Comparison of ENCODE assay signal across 28 cellular contexts in genomic region chr7:40899151-40899550, GRCh38.
A peak's percentile ranks its signal among the peaks of the same experiment; 100 is the strongest.
DNase-seq lines count a peak whose midpoint lies in the region; ATAC-seq and TF ChIP-seq lines count a peak whose summit lies in the region.
"Had no signal": no experiment of that assay in that cellular context is flagged by ENCODE, and none has a peak within 500 bp of the region (broad histone marks: within the 10 kb centered on the region; RNA-seq: fewer than 3 reads in every experiment).

No MANE protein-coding gene starts in this region.

- intact Hi-C loops in prostate gland (cut with DNase I) (no loop called here), right lobe of liver (cut with DNase I) (no loop called here)

- H3K4me1 ChIP-seq in prostate gland (replicated peaks) (no peaks in the 10 kb centered on the region), right lobe of liver (no peaks in the 10 kb centered on the region), SK-N-SH (ENCODE audit: control insufficient read depth in 1 of 2, insufficient read depth in 2 of 2, low read depth in 1 of 2, low read length in 1 of 2) (no peaks in the 10 kb centered on the region)
- H3K4me1 ChIP-seq: adrenal gland, HAP-1, heart left ventricle had no signal

- H4K20me1 ChIP-seq in SK-N-SH (ENCODE audit: insufficient read depth): no peaks in the 10 kb centered on the region

- 84% methylated on average over 15 of the region's 15 CpGs for WGBS in prostate gland
- WGBS in right lobe of liver (ENCODE audit: insufficient coverage, low coverage, low lambda C conversion rate, missing lambda C conversion rate): 97% methylated on average over 15 of the region's 15 CpGs
- WGBS in SK-N-SH (ENCODE audit: low lambda C conversion rate): 86% methylated on average over 15 of the region's 15 CpGs

- H3K9ac ChIP-seq in SK-N-SH: no peak overlapping the region

- no peak overlapping the region for H3K4me2 ChIP-seq in SK-N-SH

- CTCF ChIA-PET in SK-N-SH (lab: Yijun Ruan, JAX): no interaction called here

- no peak for TF ChIP-seq EP300 in SK-N-SH (IDR thresholded peaks at IDR 0.05; ENCODE audit: borderline replicate concordance in 1 of 2, low read depth in 1 of 2, low read length in 1 of 2)

- TF ChIP-seq RAD21 in SK-N-SH (IDR thresholded peaks at IDR 0.05; ENCODE audit: low read length): no peak

- TF ChIP-seq POLR2A in prostate gland (IDR thresholded peaks at IDR 0.05) (no peak), right lobe of liver (IDR thresholded peaks at IDR 0.05) (no peak)

- no peak overlapping the region for H2AFZ ChIP-seq in SK-N-SH (ENCODE audit: low read depth)

- no peaks in the 10 kb centered on the region for H3K9me2 ChIP-seq in SK-N-SH

- H3K36me3 ChIP-seq in prostate gland (no peaks in the 10 kb centered on the region), right lobe of liver (no peaks in the 10 kb centered on the region), SK-N-SH (replicated peaks in 1 of 2; ENCODE audit: control insufficient read depth in 1 of 2, insufficient read depth in 2 of 2, low read length in 1 of 2) (peaks cover 0 to 5% of the 10 kb centered on the region in 2 experiments)
- H3K36me3 ChIP-seq: adrenal gland, HAP-1, heart left ventricle, ovary, thoracic aorta had no signal

- H3K27me3 ChIP-seq in prostate gland (replicated peaks; ENCODE audit: insufficient read depth) (no peaks in the 10 kb centered on the region), right lobe of liver (no peaks in the 10 kb centered on the region), SK-N-SH (ENCODE audit: insufficient read depth) (no peaks in the 10 kb centered on the region)
- H3K27me3 ChIP-seq: adrenal gland, heart left ventricle, ovary had no signal

- H3K4me3 ChIP-seq in AG09309 (ENCODE audit: control insufficient read depth, low read depth, low read length): peak overlapping the region; percentile 18
- H3K4me3 ChIP-seq in prostate gland: no peak overlapping the region
- H3K4me3 ChIP-seq in right lobe of liver: no peak overlapping the region
- no peak overlapping the region for H3K4me3 ChIP-seq in SK-N-SH (ENCODE audit: low read depth in 2 of 2, low read length in 1 of 2)
- H3K4me3 ChIP-seq: adrenal gland, HAP-1, heart left ventricle, lung, ovary, thoracic aorta had no signal

- POLR2A ChIA-PET in SK-N-SH (lab: Yijun Ruan, JAX): no interaction called here

- no peaks in the 10 kb centered on the region for H3K9me3 ChIP-seq in prostate gland
- H3K9me3 ChIP-seq in right lobe of liver: no peaks in the 10 kb centered on the region
- peaks cover 26% of the 10 kb centered on the region; the same call in 1 of the 2 replicates for H3K9me3 ChIP-seq in SK-N-SH
- H3K9me3 ChIP-seq: adrenal gland, HAP-1, ovary, thoracic aorta had no signal

- ATAC-seq in esophagus mucosa: peak; percentile 92
- ATAC-seq in right lobe of liver: no peak
- ATAC-seq: activated T-cell treated with anti-CD3 and anti-CD28 coated beads, Interleukin-2, amount 50 U/mL, for 4 hours; CD8-positive, alpha-beta T cell; heart left ventricle had no signal

- DNase-seq in AG09309 (ENCODE audit: low read depth) (peak; percentile 88), LoVo (ENCODE audit: low spot score) (peak; percentile 87), prostate gland (ENCODE audit: low spot score) (peak; percentile 10), right lobe of liver (no peak), SK-N-SH (no peak), GM19240 (ENCODE audit: insufficient read length, low spot score) (no peak)
- DNase-seq in stimulated activated CD4-positive, alpha-beta T cell treated with anti-CD3 and anti-CD28 coated beads, Interleukin-15, amount 100 ng/mL, for 24 hours: no peak
- DNase-seq: activated CD4-positive, alpha-beta T cell treated with anti-CD3 and anti-CD28 coated beads for 4 hours; activated naive CD4-positive, alpha-beta T cell; activated T-cell treated with anti-CD3 and anti-CD28 coated beads, Interleukin-2, amount 50 U/mL, for 4 hours; adrenal gland; AML-193; CD8-positive, alpha-beta T cell; cerebellar nuclear complex; DMS153; GF-D8; heart left ventricle; kidney glomerular epithelial cell; NCI-H146; NCI-H2171; NCI-H524; ovary; SHP77 had no signal

- H3F3A ChIP-seq in SK-N-SH (replicated peaks; ENCODE audit: insufficient read depth): no peaks in the 10 kb centered on the region

- H3K79me2 ChIP-seq in SK-N-SH (ENCODE audit: insufficient read depth): no peaks in the 10 kb centered on the region

- H3K27ac ChIP-seq in prostate gland (no peak overlapping the region), right lobe of liver (no peak overlapping the region), SK-N-SH (ENCODE audit: low read depth in 2 of 2, low read length in 1 of 2) (no peak overlapping the region)
- H3K27ac ChIP-seq: adrenal gland, ovary, thoracic aorta, VCaP had no signal

- TF ChIP-seq CTCF in AG09309 (IDR thresholded peaks at IDR 0.05; ENCODE audit: control insufficient read depth, insufficient read depth, low read depth, low read length, missing control alignments) (peak; percentile 3), prostate gland (IDR thresholded peaks at IDR 0.05) (no peak), right lobe of liver (IDR thresholded peaks at IDR 0.05) (no peak), SK-N-SH (IDR thresholded peaks at IDR 0.05) (no peak)

TF ChIP-seq in SK-N-SH, 30 proteins besides CTCF, POLR2A, EP300 and RAD21:
- TF ChIP-seq FOXM1 (IDR thresholded peaks at IDR 0.05; ENCODE audit: low read depth): no peak
- TF ChIP-seq TAF1 (IDR thresholded peaks at IDR 0.05; ENCODE audit: borderline replicate concordance, low read depth, low read length): no peak
- TF ChIP-seq TCF12 (IDR thresholded peaks at IDR 0.05): no peak
- TF ChIP-seq GATA2 (CRISPR knock-in tag; IDR thresholded peaks at IDR 0.05): no peak
- no peak for TF ChIP-seq FOSL2 (IDR thresholded peaks at IDR 0.05; ENCODE audit: borderline replicate concordance, low read depth)
- TF ChIP-seq PBX3 (IDR thresholded peaks at IDR 0.05): no peak
- no peak for TF ChIP-seq RCOR1 (IDR thresholded peaks at IDR 0.05; ENCODE audit: low read length)
- no peak for TF ChIP-seq TEAD4 (IDR thresholded peaks at IDR 0.05; ENCODE audit: borderline replicate concordance, insufficient read depth)
- TF ChIP-seq SIN3A (IDR thresholded peaks at IDR 0.05; ENCODE audit: borderline replicate concordance, low read depth, low read length): no peak
- no peak for TF ChIP-seq EZH2phosphoT487 (IDR thresholded peaks at IDR 0.05; ENCODE audit: borderline replicate concordance, low read depth)
- TF ChIP-seq ZBTB33 (IDR thresholded peaks at IDR 0.05; ENCODE audit: borderline replicate concordance, low read depth): no peak
- no peak for TF ChIP-seq MXI1 (IDR thresholded peaks at IDR 0.05; ENCODE audit: low read depth, low read length)
- no peak for TF ChIP-seq FOXJ3 (CRISPR knock-in tag; IDR thresholded peaks at IDR 0.05)
- TF ChIP-seq NFIC (IDR thresholded peaks at IDR 0.05; ENCODE audit: borderline replicate concordance): no peak
- TF ChIP-seq USF1 (IDR thresholded peaks at IDR 0.05; ENCODE audit: borderline replicate concordance, low read depth): no peak
- no peak for TF ChIP-seq ELF1 (IDR thresholded peaks at IDR 0.05)
TF ChIP-seq in SK-N-SH: peak in this region for 0.

Comparison
In these comparisons a context has a peak if more than half of its experiments do, and no peak if none do; other contexts are left out.
1. DNase-seq: peak in AG09309 (single experiment), LoVo (single experiment) and prostate gland (single experiment); none in right lobe of liver (0 of 3), SK-N-SH (single experiment), stimulated activated CD4-positive, alpha-beta T cell treated with anti-CD3 and anti-CD28 coated beads, Interleukin-15, amount 100 ng/mL, for 24 hours (single experiment) and GM19240 (single experiment).